In the genomic region with DNA sequence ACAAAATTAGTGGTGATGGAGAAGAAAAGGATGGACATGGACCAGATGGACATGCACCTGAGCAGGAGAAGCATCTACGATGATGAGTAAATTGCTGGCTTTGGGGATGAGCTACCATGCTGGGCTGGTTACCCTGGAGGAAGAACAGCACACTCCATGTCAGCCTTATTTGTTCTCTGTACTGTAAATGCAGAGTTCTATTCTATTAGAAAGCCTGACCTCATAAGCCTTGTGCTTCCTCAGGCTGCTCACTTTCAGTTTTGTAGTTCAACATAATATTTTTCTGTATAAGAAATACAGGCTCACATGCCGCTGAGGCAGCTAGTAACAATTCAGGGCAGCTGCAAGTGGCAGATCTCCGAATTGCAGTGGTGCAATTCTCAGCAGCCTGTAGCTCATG, we compare ENCODE assay signal across 14 cellular contexts.
DNase-seq lines count a peak whose midpoint lies in the region; ATAC-seq, FAIRE-seq and TF ChIP-seq lines count a peak whose summit lies in the region.
"Had no signal": no experiment of that assay in that cellular context is flagged by ENCODE, and none has a peak within 500 bp of the region (broad histone marks: within the 10 kb centered on the region; RNA-seq: fewer than 3 reads in every experiment).

No MANE protein-coding gene starts in this region.

- ATAC-seq in omental fat pad (ENCODE audit: low FRiP score) = no peak
- ATAC-seq: CD8-positive, alpha-beta T cell had no signal

- DNase-seq in NCI-H82 (lab: John Stamatoyannopoulos, UW) (peak; percentile 25), NCI-H82 treated with DMSO at 0.1 percent for 48 hours (lab: John Stamatoyannopoulos, UW; ENCODE audit: unreplicated experiment) (no peak), NCI-H446 treated with DMSO at 0.1 percent for 48 hours (lab: John Stamatoyannopoulos, UW) (peak; percentile 44), cerebellar cortex (ENCODE audit: low spot score) (peak; percentile 53), DMS79 (lab: John Stamatoyannopoulos, UW) (no peak), omental fat pad (ENCODE audit: low spot score) (no peak), frontal cortex (ENCODE audit: low spot score in 2 of 2) (no peak)
- DNase-seq: Calu3; CD8-positive, alpha-beta T cell; GF-D8; H9; IMR-90 had no signal

- no peak for TF ChIP-seq CTCF in omental fat pad (IDR thresholded peaks at IDR 0.05)

- no peak for FAIRE-seq in frontal cortex (lab: Jason Lieb, UNC)
- FAIRE-seq: H1, HTR-8/SVneo had no signal

Comparison
In these comparisons a context has a peak if more than half of its experiments do, and no peak if none do; other contexts are left out.
1. DNase-seq: peak in NCI-H82 (single experiment), NCI-H446 treated with DMSO at 0.1 percent for 48 hours (single experiment) and cerebellar cortex (single experiment); none in NCI-H82 treated with DMSO at 0.1 percent for 48 hours (single experiment), DMS79 (single experiment), omental fat pad (single experiment) and frontal cortex (0 of 2).